In the genomic region with DNA sequence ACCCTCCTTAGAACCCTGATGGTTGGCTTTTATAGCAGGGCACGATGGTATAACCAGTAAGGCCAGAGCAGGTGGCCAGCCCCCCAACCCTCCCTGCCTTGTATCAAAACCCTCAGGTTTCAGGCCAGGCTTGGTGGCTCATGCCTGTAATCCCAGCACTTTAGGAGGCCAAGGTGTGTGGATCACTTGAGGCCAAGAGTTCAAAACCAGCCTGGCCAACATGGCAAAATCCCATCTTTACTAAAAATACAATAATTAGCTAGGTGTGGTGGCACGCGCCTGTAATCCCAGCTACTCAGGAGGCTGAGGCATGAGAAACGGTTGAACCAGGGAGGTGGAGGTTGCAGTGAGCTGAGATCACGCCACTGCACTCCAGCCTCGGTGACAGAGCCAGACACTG, we compare ENCODE assay signal across 16 cellular contexts. TPM values are rescaled to one million over a fixed set of nuclear protein-coding genes. Genes with fewer than 3 reads are reported as not detected.
"Had no signal": no experiment of that assay in that cellular context is flagged by ENCODE, and none has a peak within 500 bp of the region (broad histone marks: within the 10 kb centered on the region; RNA-seq: fewer than 3 reads in every experiment).

No MANE protein-coding gene starts in this region.

RNA-seq across cellular contexts. Expression of a gene that starts 50.0 kb away (rescaled TPM):
- total RNA-seq: activated naive CD4-positive, alpha-beta T cell treated with anti-CD3 and anti-CD28 coated beads for 36 hours; activated naive CD8-positive, alpha-beta T cell treated with anti-CD3 and anti-CD28 coated beads for 36 hours; activated T-cell treated with anti-CD3 and anti-CD28 coated beads, Interleukin-2, amount 50 U/mL, for 4 hours; activated T-cell treated with anti-CD3 and anti-CD28 coated beads, Interleukin-2, amount 50 U/mL, for 72 hours; activated T-helper 1 cell treated with anti-CD3 and anti-CD28 coated beads, Interleukin-12 subunit alpha, Interleukin-12 subunit beta, Interleukin-2, Interleukin-4 antibody, amounts not matched to agents 30 ng/mL and 10 ng/mL and 1 ng/mL, durations not matched to agents 14 hours and 24 hours and 36 hours; activated T-helper 17 cell treated with anti-CD3 and anti-CD28 coated beads, Interleukin-2, amount 50 U/mL, for 72 hours; activated T-helper 2 cell treated with anti-CD3 and anti-CD28 coated beads, Interferon-gamma antibody, Interleukin-2, Interleukin-4, amounts not matched to agents 10 μg/mL and 5 μg/mL and 100 μg/mL, durations not matched to agents 14 hours and 24 hours and 36 hours; adrenal gland; ascending aorta; breast epithelium; cardiac muscle cell; cardiac septum; cerebellum; chondrocyte had no signal
- polyA plus RNA-seq: adipose tissue, aorta had no signal
